19 cellular contexts compared by ENCODE assay signal in the genomic region with DNA sequence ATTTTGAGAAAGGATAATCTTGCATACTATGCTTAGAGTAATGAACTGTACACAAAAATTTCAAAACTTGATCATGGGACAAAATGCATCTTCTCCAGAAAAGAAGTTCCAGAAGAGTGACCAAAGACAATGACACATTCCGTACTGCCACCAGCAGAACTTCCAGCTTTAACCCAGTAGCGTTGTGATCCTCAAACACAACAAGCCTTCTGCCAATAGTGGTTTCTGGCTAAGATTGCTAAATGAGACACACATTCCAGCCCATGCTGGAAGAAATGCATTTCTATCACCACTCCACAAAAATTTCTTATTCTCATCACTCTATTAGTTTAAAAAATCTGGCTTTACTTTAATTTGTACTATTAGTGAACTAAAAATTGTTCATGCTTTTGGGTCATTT.
DNase-seq lines count a peak whose midpoint lies in the region; ATAC-seq, FAIRE-seq and TF ChIP-seq lines count a peak whose summit lies in the region.
"Had no signal": no experiment of that assay in that cellular context is flagged by ENCODE, and none has a peak within 500 bp of the region (broad histone marks: within the 10 kb centered on the region; RNA-seq: fewer than 3 reads in every experiment).

No MANE protein-coding gene starts in this region.

- FAIRE-seq in astrocyte (lab: Jason Lieb, UNC) (peak; percentile 29), HepG2 (lab: Jason Lieb, UNC) (no peak)
- FAIRE-seq: GM12878, GM18507 had no signal

- no peak for TF ChIP-seq CTCF in astrocyte (IDR thresholded peaks at IDR 0.05; ENCODE audit: insufficient read depth, low read depth, low read length)
- no peak for TF ChIP-seq CTCF in MCF 10A (IDR thresholded peaks at IDR 0.05; ENCODE audit: unreplicated experiment)
- no peak for TF ChIP-seq CTCF in prostate gland (IDR thresholded peaks at IDR 0.05)
- no peak for TF ChIP-seq CTCF in HepG2 (CRISPR knock-in tag; IDR thresholded peaks at IDR 0.05)

- DNase-seq in AG08395 (ENCODE audit: low spot score) (peak; percentile 60), GM03348 (ENCODE audit: low spot score) (peak; percentile 29), astrocyte (ENCODE audit: low read depth) (peak; percentile 6), iPS-NIHi11 (ENCODE audit: low spot score) (peak; percentile 19), MCF 10A (ENCODE audit: unreplicated experiment) (no peak), prostate gland (ENCODE audit: low spot score) (no peak), globus pallidus (ENCODE audit: low spot score) (no peak), HepG2 (ENCODE audit: low spot score) (no peak)
- DNase-seq: Caco-2; CD8-positive, alpha-beta memory T cell; DND-41; GF-D8; H7 had no signal

- POLR2A ChIA-PET in MCF 10A (lab: Yijun Ruan, JAX) = no interaction called here
- POLR2A ChIA-PET in HepG2 (lab: Yijun Ruan, JAX) = no interaction called here

- H3K9ac ChIP-seq in astrocyte (ENCODE audit: low read length) = no peak overlapping the region
- no peak overlapping the region for H3K9ac ChIP-seq in HepG2 (ENCODE audit: insufficient read depth, low read depth, low read length)

- CTCF ChIA-PET in MCF 10A (lab: Yijun Ruan, JAX) = interaction anchor here (0.6 to 0.8 kb wide), 2 partner anchors 566 to 806 kb away, joined by 3 read pairs; no protein-coding TSS in a partner anchor
- CTCF ChIA-PET in HepG2 (lab: Yijun Ruan, JAX; ENCODE audit: low intra/inter-chr PET ratio, low total read pairs) = no interaction called here

- H3K4me3 ChIP-seq in astrocyte (ENCODE audit: insufficient read depth, low read depth, low read length) (no peak overlapping the region), prostate gland (no peak overlapping the region), HepG2 (replicated peaks in 1 of 3; ENCODE audit: insufficient read depth in 1 of 3, low read depth in 2 of 3, low read length in 3 of 3) (no peak overlapping the region)
- H3K4me3 ChIP-seq: GM12878, GM23338 had no signal

- no peaks in the 10 kb centered on the region for H4K20me1 ChIP-seq in astrocyte (ENCODE audit: insufficient read depth, low read length)
- H4K20me1 ChIP-seq in HepG2 (ENCODE audit: insufficient read depth, low read length) = no peaks in the 10 kb centered on the region

- no peak for TF ChIP-seq RAD21 in HepG2 (CRISPR knock-in tag; IDR thresholded peaks at IDR 0.05)

- no peaks in the 10 kb centered on the region for H3K27me3 Mint-ChIP-seq in astrocyte (ENCODE audit: low read depth, unreplicated experiment)
- H3K27me3 Mint-ChIP-seq in MCF 10A (ENCODE audit: insufficient read depth, unreplicated experiment) = no peaks in the 10 kb centered on the region
- H3K27me3 Mint-ChIP-seq: CD8-positive, alpha-beta memory T cell had no signal

- H3K27ac ChIP-seq in astrocyte (ENCODE audit: low read depth, low read length) = no peak overlapping the region
- H3K27ac ChIP-seq in prostate gland = no peak overlapping the region
- no peak overlapping the region for H3K27ac ChIP-seq in HepG2 (ENCODE audit: extremely low read length, insufficient read depth, low read length)
- H3K27ac ChIP-seq: 22Rv1, HL-60 had no signal

- H3K79me2 ChIP-seq in astrocyte (ENCODE audit: insufficient read depth, low read length) (no peaks in the 10 kb centered on the region), HepG2 (ENCODE audit: insufficient read depth, low read length) (no peaks in the 10 kb centered on the region)

- H3K4me2 ChIP-seq in astrocyte (ENCODE audit: low read length) (no peak overlapping the region), HepG2 (ENCODE audit: low read depth, low read length) (no peak overlapping the region)
- H3K4me2 ChIP-seq: GM23338 had no signal

- WGBS in prostate gland = 83% methylated on average over 2 of the region's 2 CpGs
- 94% methylated on average over 2 of the region's 2 CpGs for WGBS in HepG2 (ENCODE audit: low lambda C conversion rate)

- intact Hi-C loops in MCF 10A (cut with micrococcal nuclease) (no loop called here), prostate gland (cut with DNase I) (no loop called here), HepG2 (cut with micrococcal nuclease; ENCODE audit: unreplicated experiment) (no loop called here)

- BruUV-seq in MCF 10A (replicated peaks; lab: Mats Ljungman, UMichigan) (no TSS peak), HepG2 (replicated peaks; lab: Mats Ljungman, UMichigan) (no TSS peak)

- no peak for ATAC-seq in HepG2
- ATAC-seq: GM12878, GM23338 had no signal

- H3K4me3 Mint-ChIP-seq in astrocyte (ENCODE audit: unreplicated experiment) (no peak overlapping the region), MCF 10A (ENCODE audit: unreplicated experiment) (no peak overlapping the region)
- H3K4me3 Mint-ChIP-seq: CD14-positive monocyte; CD8-positive, alpha-beta memory T cell; GM23338 had no signal

- no peak overlapping the region for H3K27ac Mint-ChIP-seq in astrocyte (ENCODE audit: unreplicated experiment)
- no peak overlapping the region for H3K27ac Mint-ChIP-seq in MCF 10A (ENCODE audit: low read depth, unreplicated experiment)
- H3K27ac Mint-ChIP-seq: CD14-positive monocyte; CD8-positive, alpha-beta memory T cell; GM23338 had no signal

- H3K4me1 ChIP-seq in astrocyte (ENCODE audit: insufficient read depth, low read length) (no peaks in the 10 kb centered on the region), prostate gland (replicated peaks) (no peaks in the 10 kb centered on the region), HepG2 (ENCODE audit: insufficient read depth, low read length) (peaks cover 5% of the 10 kb centered on the region; the same call in 1 of the 2 replicates)
- H3K4me1 ChIP-seq: Caco-2 had no signal

- H3K9me3 ChIP-seq in astrocyte (ENCODE audit: insufficient read depth, low read depth, low read length) (no peaks in the 10 kb centered on the region), prostate gland (no peaks in the 10 kb centered on the region), HepG2 (ENCODE audit: low read length) (no peaks in the 10 kb centered on the region)
- H3K9me3 ChIP-seq: Caco-2 had no signal

- H3K36me3 Mint-ChIP-seq in astrocyte (ENCODE audit: low read depth, unreplicated experiment) (no peaks in the 10 kb centered on the region), MCF 10A (ENCODE audit: insufficient read depth, unreplicated experiment) (peaks cover 6% of the 10 kb centered on the region)

- H3K9me3 Mint-ChIP-seq in astrocyte (ENCODE audit: unreplicated experiment) (no peaks in the 10 kb centered on the region), MCF 10A (ENCODE audit: unreplicated experiment) (no peaks in the 10 kb centered on the region)
- H3K9me3 Mint-ChIP-seq: CD14-positive monocyte; CD8-positive, alpha-beta memory T cell; GM23338 had no signal

- no peaks in the 10 kb centered on the region for H3K27me3 ChIP-seq in astrocyte (ENCODE audit: insufficient read depth, low read length)
- no peaks in the 10 kb centered on the region for H3K27me3 ChIP-seq in prostate gland (replicated peaks; ENCODE audit: insufficient read depth)
- H3K27me3 ChIP-seq in HepG2 (ENCODE audit: control insufficient read depth in 1 of 2, insufficient read depth in 2 of 2, low read length in 2 of 2) = no peaks in the 10 kb centered on the region

- no peaks in the 10 kb centered on the region for H3K36me3 ChIP-seq in astrocyte (ENCODE audit: insufficient read depth, low read length)
- no peaks in the 10 kb centered on the region for H3K36me3 ChIP-seq in prostate gland
- H3K36me3 ChIP-seq in HepG2 (replicated peaks in 1 of 2; ENCODE audit: control insufficient read depth in 1 of 2, insufficient read depth in 2 of 2, low read length in 2 of 2) = no peaks in the 10 kb centered on the region

- H3K4me1 Mint-ChIP-seq in astrocyte (ENCODE audit: low read depth, unreplicated experiment) (no peaks in the 10 kb centered on the region), MCF 10A (ENCODE audit: insufficient read depth, unreplicated experiment) (no peaks in the 10 kb centered on the region)
- H3K4me1 Mint-ChIP-seq: CD14-positive monocyte; CD8-positive, alpha-beta memory T cell had no signal

- TF ChIP-seq POLR2A in prostate gland (IDR thresholded peaks at IDR 0.05) = no peak
- no peak for TF ChIP-seq POLR2A in HepG2 (IDR thresholded peaks at IDR 0.05; ENCODE audit: insufficient read depth in 1 of 2, low read depth in 2 of 2, low read length in 2 of 2)

- TF ChIP-seq EP300 in HepG2 (IDR thresholded peaks at IDR 0.05; ENCODE audit: low read depth in 2 of 2, low read length in 2 of 2) (no peak), HepG2 (CRISPR knock-in tag; IDR thresholded peaks at IDR 0.05; ENCODE audit: borderline replicate concordance) (no peak)

- in situ Hi-C loops in HepG2 (cut with HindIII; ENCODE audit: extremely low pct_ligation_motif_present, low pct_unique_long_range_greater_than_20kb) = loop anchor here (10.0 kb wide), 1 partner anchor 803 kb away; a partner anchor contains a TSS

- H2AFZ ChIP-seq in astrocyte (ENCODE audit: low read depth, low read length) = no peak overlapping the region
- no peak overlapping the region for H2AFZ ChIP-seq in HepG2 (ENCODE audit: low read length)
- H2AFZ ChIP-seq: GM23338 had no signal

TF ChIP-seq in HepG2, 621 proteins besides CTCF, POLR2A, EP300 and RAD21:
- TF ChIP-seq, protein P1, sequence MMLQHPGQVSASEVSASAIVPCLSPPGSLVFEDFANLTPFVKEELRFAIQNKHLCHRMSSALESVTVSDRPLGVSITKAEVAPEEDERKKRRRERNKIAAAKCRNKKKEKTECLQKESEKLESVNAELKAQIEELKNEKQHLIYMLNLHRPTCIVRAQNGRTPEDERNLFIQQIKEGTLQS (CRISPR knock-in tag; IDR thresholded peaks at IDR 0.05) = no peak
- TF ChIP-seq STAG1 (CRISPR knock-in tag; IDR thresholded peaks at IDR 0.05) (no peak), MED13 (CRISPR knock-in tag; IDR thresholded peaks at IDR 0.05) (no peak)

Comparison
In these comparisons a context has a peak if more than half of its experiments do, and no peak if none do; other contexts are left out.
1. DNase-seq: peak in AG08395 (single experiment), GM03348 (single experiment), astrocyte (single experiment) and iPS-NIHi11 (single experiment); none in MCF 10A (single experiment), prostate gland (single experiment), globus pallidus (single experiment) and HepG2 (single experiment).